In the genomic region with DNA sequence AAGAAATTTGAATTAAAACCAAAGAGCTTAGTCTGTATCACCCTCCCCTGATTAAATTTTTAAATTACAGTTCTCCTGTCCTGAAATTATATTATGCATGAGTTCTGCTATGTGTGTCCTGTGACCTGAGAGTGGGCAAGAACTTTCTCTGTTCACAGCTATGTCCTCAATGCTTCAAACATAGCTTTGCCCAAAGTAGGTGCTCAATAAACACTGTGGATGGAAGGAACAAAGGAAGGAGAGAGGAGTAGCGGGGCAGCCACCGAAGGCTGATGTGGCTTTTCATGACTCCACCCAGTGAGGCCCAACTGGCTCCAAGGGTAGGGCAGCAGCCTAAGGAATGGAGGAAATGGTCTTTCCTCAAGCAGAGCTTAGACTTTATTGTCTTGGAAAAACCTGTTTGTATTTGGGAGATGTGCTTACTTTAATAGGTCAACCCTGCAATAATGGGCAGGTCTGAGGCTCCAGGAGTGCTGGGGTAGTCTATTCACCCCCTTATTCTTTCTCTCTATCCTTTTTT, we compare ENCODE assay signal across 1 cellular context.
TF ChIP-seq lines count a peak whose summit lies in the region.

No MANE protein-coding gene starts in this region.

TF ChIP-seq in HepG2, 621 proteins besides CTCF, POLR2A, EP300 and RAD21:
- TF ChIP-seq, protein P1, sequence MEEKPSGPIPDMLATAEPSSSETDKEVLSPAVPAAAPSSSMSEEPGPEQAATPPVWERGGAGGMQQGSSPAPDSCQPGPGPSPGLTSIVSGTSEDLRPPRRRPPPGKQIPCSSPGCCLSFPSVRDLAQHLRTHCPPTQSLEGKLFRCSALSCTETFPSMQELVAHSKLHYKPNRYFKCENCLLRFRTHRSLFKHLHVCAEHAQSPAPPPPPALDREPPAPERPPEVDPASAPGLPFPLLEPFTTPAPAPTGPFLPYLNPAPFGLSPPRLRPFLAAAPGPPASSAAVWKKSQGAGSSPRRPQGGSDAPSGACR (CRISPR knock-in tag; IDR thresholded peaks at IDR 0.05) = no peak
- no peak for TF ChIP-seq NFATC3 (CRISPR knock-in tag; IDR thresholded peaks at IDR 0.05)
- TF ChIP-seq TCF7 (IDR thresholded peaks at IDR 0.05; ENCODE audit: low read depth) = no peak
- no peak for TF ChIP-seq U2AF1 (optimal IDR thresholded peaks at IDR 0.05; ENCODE audit: low read depth, low read length)
